28 cellular contexts compared by ENCODE assay signal in the genomic region with DNA sequence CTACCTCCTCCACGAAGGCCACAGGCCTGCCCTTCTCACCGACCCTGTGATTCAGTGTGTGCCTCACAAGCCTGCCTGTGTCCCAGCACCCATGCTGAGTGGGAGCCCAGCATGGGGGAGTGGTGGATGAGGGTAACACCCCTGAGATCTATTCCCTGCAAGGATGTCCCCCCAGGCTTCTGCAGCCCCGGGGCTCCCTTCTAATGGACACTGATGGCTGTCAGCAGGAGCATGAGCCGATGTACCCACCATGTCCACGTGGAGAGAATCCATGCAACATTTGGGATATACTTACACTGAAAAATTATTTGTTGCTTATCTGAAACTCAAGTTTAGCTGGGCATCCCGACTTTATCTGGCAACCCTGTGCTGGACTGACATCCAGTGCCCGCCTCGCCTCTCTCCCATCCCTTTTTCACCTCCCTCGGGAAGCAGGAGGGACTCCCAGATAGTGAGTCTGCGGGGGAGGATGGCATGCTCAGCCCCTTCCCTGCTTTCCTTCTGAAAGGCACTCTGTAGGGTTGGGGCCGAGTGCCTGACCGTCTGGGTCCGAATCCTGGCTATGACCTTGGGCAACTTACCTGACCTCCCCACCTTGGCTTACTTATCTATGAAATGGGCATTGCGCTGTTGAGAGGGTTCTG. TPM values are rescaled to one million over a fixed set of nuclear protein-coding genes. Genes with fewer than 3 reads are reported as not detected.
"Had no signal": no experiment of that assay in that cellular context is flagged by ENCODE, and none has a peak within 500 bp of the region (broad histone marks: within the 10 kb centered on the region; RNA-seq: fewer than 3 reads in every experiment).

No MANE protein-coding gene starts in this region.

- ATAC-seq: activated naive CD4-positive, alpha-beta T cell treated with anti-CD3 and anti-CD28 coated beads, Interleukin-2, amount 50 U/mL, for 72 hours; activated T-cell treated with anti-CD3 and anti-CD28 coated beads, Interleukin-2, amount 50 U/mL, for 72 hours; esophagus mucosa; gastrocnemius medialis had no signal

- H3K9me3 ChIP-seq: ascending aorta, breast epithelium, colonic mucosa, gastrocnemius medialis had no signal

- H3K4me3 ChIP-seq: ascending aorta, breast epithelium, cardiac muscle cell, colonic mucosa, gastrocnemius medialis had no signal

- H3K4me1 ChIP-seq: ascending aorta, breast epithelium, colonic mucosa, foreskin keratinocyte, gastrocnemius medialis had no signal

- H3K27ac ChIP-seq: ascending aorta, breast epithelium, cardiac muscle cell, colonic mucosa, foreskin keratinocyte, gastrocnemius medialis had no signal

- DNase-seq: activated CD4-positive, alpha-beta memory T cell treated with anti-CD3 and anti-CD28 coated beads, Interleukin-2, amount 10 ng/mL, durations not matched to agents 7 days and 5 days; activated CD4-positive, alpha-beta T cell treated with anti-CD3 and anti-CD28 coated beads for 1 hour; activated CD4-positive, alpha-beta T cell treated with anti-CD3 and anti-CD28 coated beads for 4 hours; activated CD4-positive, alpha-beta T cell treated with anti-CD3 and anti-CD28 coated beads, Interleukin-2, amount 10 ng/mL, durations not matched to agents 7 days and 5 days; activated CD4-positive, alpha-beta T cell treated with anti-CD3 and anti-CD28 coated beads, Interleukin-2, amount 50 U/mL, for 4 hours; activated CD8-positive, alpha-beta memory T cell treated with anti-CD3 and anti-CD28 coated beads, Interleukin-2, amount 50 U/mL, for 48 hours; activated gamma-delta T cell; activated naive CD4-positive, alpha-beta T cell; activated naive CD4-positive, alpha-beta T cell treated with anti-CD3 and anti-CD28 coated beads, Interleukin-2, amount 10 ng/mL, durations not matched to agents 7 days and 5 days; activated naive CD8-positive, alpha-beta T cell treated with anti-CD3 and anti-CD28 coated beads, Interleukin-2, amount 10 ng/mL, durations not matched to agents 7 days and 5 days; activated T-cell treated with anti-CD3 and anti-CD28 coated beads for 4 hours; activated T-cell treated with anti-CD3 and anti-CD28 coated beads, Interleukin-2, amount 50 U/mL, for 24 hours; activated T-cell treated with anti-CD3 and anti-CD28 coated beads, Interleukin-2, amount 50 U/mL, for 72 hours; central memory CD4-positive, alpha-beta T cell; cerebellar nuclear complex; colonic mucosa; effector memory CD4-positive, alpha-beta T cell; endodermal cell; foreskin keratinocyte; gastrocnemius medialis; glutamatergic neuron; T-helper 2 cell had no signal

- H3K27me3 ChIP-seq: ascending aorta, breast epithelium, cardiac muscle cell, colonic mucosa had no signal

- H3K36me3 ChIP-seq: ascending aorta, breast epithelium, cardiac muscle cell, colonic mucosa, gastrocnemius medialis had no signal

RNA-seq across cellular contexts. Expression of a gene that starts 46.9 kb away (rescaled TPM):
- total RNA-seq: activated CD4-positive, alpha-beta T cell treated with anti-CD3 and anti-CD28 coated beads, Interleukin-2, amount 10 ng/mL, durations not matched to agents 7 days and 5 days; activated naive CD8-positive, alpha-beta T cell treated with anti-CD3 and anti-CD28 coated beads, Interleukin-2, amount 10 ng/mL, durations not matched to agents 7 days and 5 days; T-helper 1 cell treated with Interleukin-12 subunit alpha and Interleukin-12 subunit beta and Interleukin-4 antibody, amounts not matched to agents 30 ng/mL and 1 ng/mL, for 36 hours had no signal
